In genomic region chr6:41426438-41426851, GRCh38 we compare ENCODE assay signal across 1 cellular context.
A peak's percentile ranks its signal among the peaks of the same experiment; 100 is the strongest.
TF ChIP-seq lines count a peak whose summit lies in the region.

No MANE protein-coding gene starts in this region.

TF ChIP-seq in H1, 55 proteins besides CTCF, POLR2A, EP300 and RAD21 (continued from another document):
- TF ChIP-seq CHD7 (IDR thresholded peaks at IDR 0.05; ENCODE audit: insufficient replicate concordance, low read length): peak; percentile 100
- TF ChIP-seq CBX8 (IDR thresholded peaks at IDR 0.05; ENCODE audit: borderline replicate concordance, low read depth, low read length): no peak
- no peak for TF ChIP-seq TAF1 (IDR thresholded peaks at IDR 0.05; ENCODE audit: low read depth, low read length)
- TF ChIP-seq SIN3A (conservative IDR thresholded peaks at IDR 0.05 in 1 of 2, IDR thresholded peaks at IDR 0.05 in 1 of 2; ENCODE audit: low read depth in 1 of 2, low read length in 2 of 2): 0 out of 4 replicates have a peak, but pooled peaks of 1 of the 2 experiments have one; percentile 13
- no peak for TF ChIP-seq JUND (IDR thresholded peaks at IDR 0.05; ENCODE audit: low read length)
- no peak for TF ChIP-seq POLR2AphosphoS5 (IDR thresholded peaks at IDR 0.05; ENCODE audit: low read depth, low read length)
- no peak for TF ChIP-seq RXRA (IDR thresholded peaks at IDR 0.05; ENCODE audit: insufficient read depth, low read depth, low read length)
- TF ChIP-seq RFX5 (IDR thresholded peaks at IDR 0.05; ENCODE audit: borderline replicate concordance, low read depth, low read length): no peak
- no peak for TF ChIP-seq YY1 (IDR thresholded peaks at IDR 0.05; ENCODE audit: low read depth, low read length)
- no peak for TF ChIP-seq ATF3 (IDR thresholded peaks at IDR 0.05; ENCODE audit: insufficient read depth, low read depth, low read length)
- TF ChIP-seq SUZ12 (IDR thresholded peaks at IDR 0.05; ENCODE audit: low read length): peak; percentile 30; the same call in 1 of the 2 replicates
- TF ChIP-seq HDAC6 (IDR thresholded peaks at IDR 0.05; ENCODE audit: low read depth, low read length): no peak
- TF ChIP-seq CHD2 (IDR thresholded peaks at IDR 0.05; ENCODE audit: low read length): no peak
- TF ChIP-seq CREB1 (IDR thresholded peaks at IDR 0.05): no peak
- no peak; the same call in 1 of the 2 replicates for TF ChIP-seq GABPA (IDR thresholded peaks at IDR 0.05; ENCODE audit: borderline replicate concordance, insufficient read depth, low read length)
- TF ChIP-seq NRF1 (IDR thresholded peaks at IDR 0.05; ENCODE audit: low read depth, low read length): no peak
- TF ChIP-seq SP2 (IDR thresholded peaks at IDR 0.05; ENCODE audit: low read length): no peak
- peak; percentile 9 for TF ChIP-seq RNF2 (IDR thresholded peaks at IDR 0.05; ENCODE audit: borderline replicate concordance, low read depth, low read length, missing control alignments, poor library complexity, severe bottlenecking)
- no peak for TF ChIP-seq CHD1 (IDR thresholded peaks at IDR 0.05; ENCODE audit: low read depth, low read length)
- TF ChIP-seq SP1 (IDR thresholded peaks at IDR 0.05; ENCODE audit: low read depth, low read length): no peak
- TF ChIP-seq EGR1 (IDR thresholded peaks at IDR 0.05; ENCODE audit: borderline replicate concordance, low read depth, low read length): no peak
- no peak for TF ChIP-seq MAX (IDR thresholded peaks at IDR 0.05)
- no peak for TF ChIP-seq JUN (IDR thresholded peaks at IDR 0.05; ENCODE audit: low read depth, low read length)
- TF ChIP-seq KDM1A (IDR thresholded peaks at IDR 0.05; ENCODE audit: borderline replicate concordance, low read length): no peak
- TF ChIP-seq HDAC2 (IDR thresholded peaks at IDR 0.05; ENCODE audit: borderline replicate concordance in 1 of 2, low read depth in 2 of 2, low read length in 2 of 2): no peak
- TF ChIP-seq, protein P1, sequence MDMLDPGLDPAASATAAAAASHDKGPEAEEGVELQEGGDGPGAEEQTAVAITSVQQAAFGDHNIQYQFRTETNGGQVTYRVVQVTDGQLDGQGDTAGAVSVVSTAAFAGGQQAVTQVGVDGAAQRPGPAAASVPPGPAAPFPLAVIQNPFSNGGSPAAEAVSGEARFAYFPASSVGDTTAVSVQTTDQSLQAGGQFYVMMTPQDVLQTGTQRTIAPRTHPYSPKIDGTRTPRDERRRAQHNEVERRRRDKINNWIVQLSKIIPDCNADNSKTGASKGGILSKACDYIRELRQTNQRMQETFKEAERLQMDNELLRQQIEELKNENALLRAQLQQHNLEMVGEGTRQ (IDR thresholded peaks at IDR 0.05; ENCODE audit: low read length): no peak
- no peak for TF ChIP-seq RBBP5 (IDR thresholded peaks at IDR 0.05; ENCODE audit: borderline replicate concordance, low read depth, low read length)
- TF ChIP-seq SRF (IDR thresholded peaks at IDR 0.05; ENCODE audit: low read depth, low read length): no peak
- TF ChIP-seq KDM4A (IDR thresholded peaks at IDR 0.05; ENCODE audit: low read depth, low read length, severe bottlenecking): peak; percentile 71
- no peak for TF ChIP-seq TCF12 (IDR thresholded peaks at IDR 0.05; ENCODE audit: low read depth, low read length)
- no peak for TF ChIP-seq CEBPB (IDR thresholded peaks at IDR 0.05; ENCODE audit: low read depth, low read length)
- TF ChIP-seq ZNF274 (IDR thresholded peaks at IDR 0.05; ENCODE audit: borderline replicate concordance, extremely low read depth, low read length): no peak
- no peak for TF ChIP-seq NANOG (IDR thresholded peaks at IDR 0.05; ENCODE audit: insufficient read depth, low read depth, low read length, poor library complexity, severe bottlenecking)
- no peak for TF ChIP-seq GTF2F1 (IDR thresholded peaks at IDR 0.05; ENCODE audit: borderline replicate concordance, low read depth, low read length)
- TF ChIP-seq MAFK (IDR thresholded peaks at IDR 0.05; ENCODE audit: low read depth, low read length): peak; percentile 76
- no peak for TF ChIP-seq BACH1 (IDR thresholded peaks at IDR 0.05; ENCODE audit: low read length)
- peak; percentile 15 for TF ChIP-seq ASH2L (IDR thresholded peaks at IDR 0.05; ENCODE audit: low read length)
- no peak for TF ChIP-seq BRCA1 (IDR thresholded peaks at IDR 0.05; ENCODE audit: low read depth, low read length)
- no peak for TF ChIP-seq SIX5 (IDR thresholded peaks at IDR 0.05; ENCODE audit: low read depth, low read length)
- TF ChIP-seq EZH2 (IDR thresholded peaks at IDR 0.05; ENCODE audit: low read depth, low read length, severe bottlenecking): peak; percentile 35
TF ChIP-seq in H1: peak in this region for 9.
